In the genomic region with DNA sequence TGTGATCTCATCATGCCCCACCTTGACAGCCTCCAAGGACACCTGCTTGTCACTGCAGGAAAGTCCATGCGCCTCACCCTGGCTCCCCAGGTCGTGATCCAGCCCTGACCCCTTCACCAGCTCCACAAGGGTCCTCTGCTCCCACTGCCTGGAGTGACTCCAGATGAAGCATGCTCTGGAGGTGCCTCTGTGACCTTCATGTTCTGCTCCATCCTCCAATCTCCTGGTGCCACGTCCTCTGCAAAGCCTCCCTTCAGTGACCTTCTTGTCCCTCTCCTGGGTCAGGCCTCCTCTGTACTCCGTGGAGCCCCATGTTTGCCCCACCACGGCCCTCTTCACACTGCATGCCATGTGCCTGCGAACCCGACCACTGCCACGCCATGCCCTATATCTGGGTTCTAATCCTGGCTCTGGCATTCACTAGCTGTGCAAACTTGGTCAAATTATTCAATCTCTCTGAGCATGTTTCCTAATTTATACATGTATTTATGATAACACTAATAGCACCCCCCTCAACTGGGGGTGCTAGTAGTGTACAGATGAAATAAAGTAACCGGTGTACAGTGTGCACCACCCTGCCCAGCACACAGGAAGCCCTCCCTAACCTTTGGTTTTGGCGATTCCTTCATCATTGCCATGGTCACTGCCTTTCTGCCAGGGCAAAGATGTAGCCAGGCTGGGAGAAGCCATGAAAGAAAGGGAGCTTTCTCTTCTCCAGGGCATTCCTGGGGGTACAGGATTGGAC, we compare ENCODE assay signal across 2 cellular contexts.
TF ChIP-seq lines count a peak whose summit lies in the region.

No MANE protein-coding gene starts in this region.

TF ChIP-seq in SK-N-SH treated with all-trans-retinoic acid at 6 μM for 48 hours, 23 proteins besides CTCF, POLR2A, EP300 and RAD21 (continued from another document):
- TF ChIP-seq, protein P1, sequence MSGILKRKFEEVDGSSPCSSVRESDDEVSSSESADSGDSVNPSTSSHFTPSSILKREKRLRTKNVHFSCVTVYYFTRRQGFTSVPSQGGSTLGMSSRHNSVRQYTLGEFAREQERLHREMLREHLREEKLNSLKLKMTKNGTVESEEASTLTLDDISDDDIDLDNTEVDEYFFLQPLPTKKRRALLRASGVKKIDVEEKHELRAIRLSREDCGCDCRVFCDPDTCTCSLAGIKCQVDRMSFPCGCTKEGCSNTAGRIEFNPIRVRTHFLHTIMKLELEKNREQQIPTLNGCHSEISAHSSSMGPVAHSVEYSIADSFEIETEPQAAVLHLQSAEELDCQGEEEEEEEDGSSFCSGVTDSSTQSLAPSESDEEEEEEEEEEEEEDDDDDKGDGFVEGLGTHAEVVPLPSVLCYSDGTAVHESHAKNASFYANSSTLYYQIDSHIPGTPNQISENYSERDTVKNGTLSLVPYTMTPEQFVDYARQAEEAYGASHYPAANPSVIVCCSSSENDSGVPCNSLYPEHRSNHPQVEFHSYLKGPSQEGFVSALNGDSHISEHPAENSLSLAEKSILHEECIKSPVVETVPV (CRISPR knock-in tag; IDR thresholded peaks at IDR 0.05), result no peak
- TF ChIP-seq, protein P2, sequence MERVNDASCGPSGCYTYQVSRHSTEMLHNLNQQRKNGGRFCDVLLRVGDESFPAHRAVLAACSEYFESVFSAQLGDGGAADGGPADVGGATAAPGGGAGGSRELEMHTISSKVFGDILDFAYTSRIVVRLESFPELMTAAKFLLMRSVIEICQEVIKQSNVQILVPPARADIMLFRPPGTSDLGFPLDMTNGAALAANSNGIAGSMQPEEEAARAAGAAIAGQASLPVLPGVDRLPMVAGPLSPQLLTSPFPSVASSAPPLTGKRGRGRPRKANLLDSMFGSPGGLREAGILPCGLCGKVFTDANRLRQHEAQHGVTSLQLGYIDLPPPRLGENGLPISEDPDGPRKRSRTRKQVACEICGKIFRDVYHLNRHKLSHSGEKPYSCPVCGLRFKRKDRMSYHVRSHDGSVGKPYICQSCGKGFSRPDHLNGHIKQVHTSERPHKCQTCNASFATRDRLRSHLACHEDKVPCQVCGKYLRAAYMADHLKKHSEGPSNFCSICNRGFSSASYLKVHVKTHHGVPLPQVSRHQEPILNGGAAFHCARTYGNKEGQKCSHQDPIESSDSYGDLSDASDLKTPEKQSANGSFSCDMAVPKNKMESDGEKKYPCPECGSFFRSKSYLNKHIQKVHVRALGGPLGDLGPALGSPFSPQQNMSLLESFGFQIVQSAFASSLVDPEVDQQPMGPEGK (CRISPR knock-in tag; IDR thresholded peaks at IDR 0.05; ENCODE audit: borderline replicate concordance), result no peak
TF ChIP-seq in SK-N-SH treated with all-trans-retinoic acid at 6 μM for 48 hours: peak in this region for 0.

TF ChIP-seq in SK-N-SH, 30 proteins besides CTCF, POLR2A, EP300 and RAD21 (continued from another document):
- TF ChIP-seq RXRA (IDR thresholded peaks at IDR 0.05; ENCODE audit: borderline replicate concordance, low read depth), result no peak
- no peak for TF ChIP-seq POLR2AphosphoS5 (IDR thresholded peaks at IDR 0.05; ENCODE audit: low read depth, low read length)
- TF ChIP-seq, protein P3, sequence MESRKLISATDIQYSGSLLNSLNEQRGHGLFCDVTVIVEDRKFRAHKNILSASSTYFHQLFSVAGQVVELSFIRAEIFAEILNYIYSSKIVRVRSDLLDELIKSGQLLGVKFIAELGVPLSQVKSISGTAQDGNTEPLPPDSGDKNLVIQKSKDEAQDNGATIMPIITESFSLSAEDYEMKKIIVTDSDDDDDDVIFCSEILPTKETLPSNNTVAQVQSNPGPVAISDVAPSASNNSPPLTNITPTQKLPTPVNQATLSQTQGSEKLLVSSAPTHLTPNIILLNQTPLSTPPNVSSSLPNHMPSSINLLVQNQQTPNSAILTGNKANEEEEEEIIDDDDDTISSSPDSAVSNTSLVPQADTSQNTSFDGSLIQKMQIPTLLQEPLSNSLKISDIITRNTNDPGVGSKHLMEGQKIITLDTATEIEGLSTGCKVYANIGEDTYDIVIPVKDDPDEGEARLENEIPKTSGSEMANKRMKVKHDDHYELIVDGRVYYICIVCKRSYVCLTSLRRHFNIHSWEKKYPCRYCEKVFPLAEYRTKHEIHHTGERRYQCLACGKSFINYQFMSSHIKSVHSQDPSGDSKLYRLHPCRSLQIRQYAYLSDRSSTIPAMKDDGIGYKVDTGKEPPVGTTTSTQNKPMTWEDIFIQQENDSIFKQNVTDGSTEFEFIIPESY (IDR thresholded peaks at IDR 0.05; ENCODE audit: borderline replicate concordance, low read depth), result no peak
- no peak for TF ChIP-seq EZH2phosphoT487 (IDR thresholded peaks at IDR 0.05; ENCODE audit: borderline replicate concordance, low read depth)
TF ChIP-seq in SK-N-SH: peak in this region for 0.
